Comparison of ENCODE assay signal across 1 cellular context in the genomic region with DNA sequence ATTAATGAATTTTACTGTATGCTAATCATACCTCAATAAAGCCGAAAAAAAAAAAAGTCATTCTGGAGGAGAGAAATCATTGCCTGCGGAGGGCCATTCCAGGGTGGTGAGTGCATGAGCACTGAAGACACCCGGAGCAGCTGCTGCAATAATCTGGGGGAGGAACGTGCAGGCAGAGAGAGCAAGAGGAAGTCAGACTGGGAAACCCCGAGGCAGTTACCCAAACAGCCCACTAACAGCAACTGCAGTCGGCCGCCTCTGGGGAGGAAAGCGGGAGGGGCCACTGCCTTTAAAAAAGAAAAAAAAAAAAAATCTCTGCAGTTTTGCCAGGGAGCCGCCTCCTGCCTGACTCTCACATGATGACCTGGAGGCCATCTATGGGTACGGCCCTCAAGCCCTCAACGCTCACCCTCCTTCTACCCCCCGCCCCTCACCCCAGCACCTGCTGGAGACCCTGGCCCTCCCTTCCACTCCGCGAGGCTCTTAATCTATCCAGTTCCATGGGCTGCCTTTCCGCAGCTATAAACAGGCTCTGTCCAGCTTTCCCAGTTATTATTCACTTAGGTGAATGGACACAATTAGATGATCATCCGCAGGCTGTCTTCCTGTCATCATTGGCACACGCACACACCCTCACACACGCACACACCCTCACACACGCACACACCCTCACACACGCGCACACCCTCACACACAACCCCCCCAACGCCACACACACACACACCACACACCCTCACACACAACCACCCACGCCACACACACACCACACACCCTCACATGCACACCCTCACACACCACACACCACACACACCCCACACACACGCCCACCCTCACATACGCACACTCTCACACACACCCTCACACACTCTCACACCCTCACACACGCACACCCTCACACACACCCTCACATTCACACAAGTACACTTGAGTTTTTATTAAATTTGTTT.
TF ChIP-seq lines count a peak whose summit lies in the region.

No MANE protein-coding gene starts in this region.

TF ChIP-seq in K562, 482 proteins besides CTCF, POLR2A, EP300 and RAD21 (continues in another document):
- TF ChIP-seq BHLHE40 (IDR thresholded peaks at IDR 0.05; ENCODE audit: low read length) (peak; percentile 92), NRF1 (conservative IDR thresholded peaks at IDR 0.05 in 1 of 2, IDR thresholded peaks at IDR 0.05 in 1 of 2) (peak; percentile 39 to 42; a peak in 2 of 4 replicates), GABPA (tag; conservative IDR thresholded peaks at IDR 0.05; ENCODE audit: low read depth) (peak; percentile 54), ELF4 (CRISPR knock-in tag; IDR thresholded peaks at IDR 0.05) (peak; percentile 90), CAMTA2 (CRISPR knock-in tag; conservative IDR thresholded peaks at IDR 0.05) (no peak), L3MBTL2 (IDR thresholded peaks at IDR 0.05) (0 out of 2 replicates have a peak, but pooled peaks have one; percentile 20), ZNF707 (CRISPR knock-in tag; conservative IDR thresholded peaks at IDR 0.05) (no peak), GABPB1 (CRISPR knock-in tag; IDR thresholded peaks at IDR 0.05) (peak; percentile 31; the same call in 1 of the 2 replicates), ZNF766 (CRISPR knock-in tag; conservative IDR thresholded peaks at IDR 0.05) (peak; percentile 61; the same call in 1 of the 2 replicates), CREM (IDR thresholded peaks at IDR 0.05; ENCODE audit: low read depth) (peak; percentile 20; the same call in 1 of the 2 replicates), EGR1 (conservative IDR thresholded peaks at IDR 0.05) (peak; percentile 73), RNF2 (IDR thresholded peaks at IDR 0.05) (peak; percentile 59; the same call in 1 of the 2 replicates), SUPT5H (IDR thresholded peaks at IDR 0.05) (0 out of 2 replicates have a peak, but pooled peaks have one; percentile 21), OTX1 (CRISPR knock-in tag; IDR thresholded peaks at IDR 0.05) (peak; percentile 89), TCF3 (CRISPR knock-in tag; IDR thresholded peaks at IDR 0.05) (0 out of 2 replicates have a peak, but pooled peaks have one; percentile 33), ZNF384 (IDR thresholded peaks at IDR 0.05; ENCODE audit: low read depth, low read length) (peak; percentile 84), KDM1A (IDR thresholded peaks at IDR 0.05) (peak in 1 of 2 experiments; percentile 45; a peak in 2 of 4 replicates), CBFA2T2 (conservative IDR thresholded peaks at IDR 0.05) (0 out of 2 replicates have a peak, but pooled peaks have one; percentile 25)
- TF ChIP-seq, protein P1, sequence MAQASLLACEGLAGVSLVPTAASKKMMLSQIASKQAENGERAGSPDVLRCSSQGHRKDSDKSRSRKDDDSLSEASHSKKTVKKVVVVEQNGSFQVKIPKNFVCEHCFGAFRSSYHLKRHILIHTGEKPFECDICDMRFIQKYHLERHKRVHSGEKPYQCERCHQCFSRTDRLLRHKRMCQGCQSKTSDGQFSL (CRISPR knock-in tag; IDR thresholded peaks at IDR 0.05) = peak; percentile 65; the same call in 1 of the 2 replicates
- TF ChIP-seq, protein P1 (tag; IDR thresholded peaks at IDR 0.05) = no peak
- TF ChIP-seq, protein P2, sequence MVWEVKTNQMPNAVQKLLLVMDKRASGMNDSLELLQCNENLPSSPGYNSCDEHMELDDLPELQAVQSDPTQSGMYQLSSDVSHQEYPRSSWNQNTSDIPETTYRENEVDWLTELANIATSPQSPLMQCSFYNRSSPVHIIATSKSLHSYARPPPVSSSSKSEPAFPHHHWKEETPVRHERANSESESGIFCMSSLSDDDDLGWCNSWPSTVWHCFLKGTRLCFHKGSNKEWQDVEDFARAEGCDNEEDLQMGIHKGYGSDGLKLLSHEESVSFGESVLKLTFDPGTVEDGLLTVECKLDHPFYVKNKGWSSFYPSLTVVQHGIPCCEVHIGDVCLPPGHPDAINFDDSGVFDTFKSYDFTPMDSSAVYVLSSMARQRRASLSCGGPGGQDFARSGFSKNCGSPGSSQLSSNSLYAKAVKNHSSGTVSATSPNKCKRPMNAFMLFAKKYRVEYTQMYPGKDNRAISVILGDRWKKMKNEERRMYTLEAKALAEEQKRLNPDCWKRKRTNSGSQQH (CRISPR knock-in tag; IDR thresholded peaks at IDR 0.05) = peak; percentile 90
- TF ChIP-seq, protein P3, sequence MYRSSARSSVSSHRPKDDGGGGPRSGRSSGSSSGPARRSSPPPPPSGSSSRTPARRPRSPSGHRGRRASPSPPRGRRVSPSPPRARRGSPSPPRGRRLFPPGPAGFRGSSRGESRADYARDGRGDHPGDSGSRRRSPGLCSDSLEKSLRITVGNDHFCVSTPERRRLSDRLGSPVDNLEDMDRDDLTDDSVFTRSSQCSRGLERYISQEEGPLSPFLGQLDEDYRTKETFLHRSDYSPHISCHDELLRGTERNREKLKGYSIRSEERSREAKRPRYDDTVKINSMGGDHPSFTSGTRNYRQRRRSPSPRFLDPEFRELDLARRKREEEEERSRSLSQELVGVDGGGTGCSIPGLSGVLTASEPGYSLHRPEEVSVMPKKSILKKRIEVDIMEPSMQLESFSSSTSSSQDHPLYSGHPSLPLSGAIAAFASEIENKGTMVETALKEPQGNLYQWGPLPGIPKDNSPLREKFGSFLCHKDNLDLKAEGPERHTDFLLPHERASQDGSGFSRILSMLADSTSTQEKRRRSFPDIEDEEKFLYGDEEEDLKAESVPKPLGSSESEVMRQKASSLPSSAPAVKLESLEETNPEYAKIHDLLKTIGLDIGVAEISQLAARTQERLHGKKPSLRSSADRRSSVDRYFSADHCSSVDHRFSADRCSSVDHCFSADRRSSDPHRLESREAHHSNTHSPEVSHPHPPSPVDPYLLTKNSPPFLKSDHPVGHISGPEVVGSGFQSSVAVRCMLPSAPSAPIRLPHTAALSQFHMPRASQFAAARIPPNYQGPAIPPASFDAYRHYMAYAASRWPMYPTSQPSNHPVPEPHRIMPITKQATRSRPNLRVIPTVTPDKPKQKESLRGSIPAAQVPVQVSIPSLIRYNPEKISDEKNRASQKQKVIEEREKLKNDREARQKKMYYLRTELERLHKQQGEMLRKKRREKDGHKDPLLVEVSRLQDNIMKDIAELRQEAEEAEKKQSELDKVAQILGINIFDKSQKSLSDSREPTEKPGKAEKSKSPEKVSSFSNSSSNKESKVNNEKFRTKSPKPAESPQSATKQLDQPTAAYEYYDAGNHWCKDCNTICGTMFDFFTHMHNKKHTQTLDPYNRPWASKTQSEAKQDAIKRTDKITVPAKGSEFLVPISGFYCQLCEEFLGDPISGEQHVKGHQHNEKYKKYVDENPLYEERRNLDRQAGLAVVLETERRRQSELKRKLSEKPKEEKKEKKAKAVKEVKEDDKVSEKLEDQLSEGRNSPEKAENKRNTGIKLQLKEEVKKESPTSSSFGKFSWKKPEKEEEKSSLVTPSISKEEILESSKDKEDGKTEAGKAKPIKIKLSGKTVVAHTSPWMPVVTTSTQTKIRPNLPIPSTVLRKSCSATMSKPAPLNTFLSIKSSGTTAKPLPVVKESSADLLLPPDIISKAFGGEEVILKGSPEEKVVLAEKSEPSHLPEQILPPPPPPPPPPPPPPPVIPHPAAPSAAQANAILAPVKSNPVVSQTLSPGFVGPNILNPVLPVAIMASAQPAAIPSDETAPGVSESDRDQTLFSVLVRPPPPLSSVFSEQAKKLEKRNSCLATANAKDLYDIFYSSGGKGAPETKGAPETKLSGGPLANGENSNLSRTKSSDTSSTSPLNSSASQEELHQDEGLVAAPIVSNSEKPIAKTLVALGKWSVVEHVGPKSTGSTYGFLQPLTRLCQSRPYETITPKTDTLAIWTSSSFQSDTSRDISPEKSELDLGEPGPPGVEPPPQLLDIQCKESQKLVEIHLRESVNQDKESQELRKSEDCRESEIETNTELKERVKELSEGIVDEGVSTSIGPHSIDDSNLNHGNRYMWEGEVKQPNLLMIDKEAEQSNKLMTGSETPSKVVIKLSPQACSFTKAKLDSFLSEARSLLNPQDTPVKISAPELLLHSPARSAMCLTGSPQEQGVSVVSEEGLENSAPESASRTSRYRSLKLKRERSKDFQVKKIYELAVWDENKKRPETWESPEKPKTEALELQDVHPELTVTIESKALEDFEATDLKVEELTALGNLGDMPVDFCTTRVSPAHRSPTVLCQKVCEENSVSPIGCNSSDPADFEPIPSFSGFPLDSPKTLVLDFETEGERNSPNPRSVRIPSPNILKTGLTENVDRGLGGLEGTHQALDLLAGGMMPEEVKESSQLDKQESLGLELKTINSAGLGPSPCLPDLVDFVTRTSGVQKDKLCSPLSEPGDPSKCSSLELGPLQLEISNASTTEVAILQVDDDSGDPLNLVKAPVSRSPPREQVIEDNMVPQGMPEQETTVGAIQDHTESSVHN (IDR thresholded peaks at IDR 0.05; ENCODE audit: borderline replicate concordance in 1 of 2, low read depth in 1 of 2) = peak in 1 of 2 experiments; percentile 36; a peak in 1 of 4 replicates
- TF ChIP-seq, protein P4, sequence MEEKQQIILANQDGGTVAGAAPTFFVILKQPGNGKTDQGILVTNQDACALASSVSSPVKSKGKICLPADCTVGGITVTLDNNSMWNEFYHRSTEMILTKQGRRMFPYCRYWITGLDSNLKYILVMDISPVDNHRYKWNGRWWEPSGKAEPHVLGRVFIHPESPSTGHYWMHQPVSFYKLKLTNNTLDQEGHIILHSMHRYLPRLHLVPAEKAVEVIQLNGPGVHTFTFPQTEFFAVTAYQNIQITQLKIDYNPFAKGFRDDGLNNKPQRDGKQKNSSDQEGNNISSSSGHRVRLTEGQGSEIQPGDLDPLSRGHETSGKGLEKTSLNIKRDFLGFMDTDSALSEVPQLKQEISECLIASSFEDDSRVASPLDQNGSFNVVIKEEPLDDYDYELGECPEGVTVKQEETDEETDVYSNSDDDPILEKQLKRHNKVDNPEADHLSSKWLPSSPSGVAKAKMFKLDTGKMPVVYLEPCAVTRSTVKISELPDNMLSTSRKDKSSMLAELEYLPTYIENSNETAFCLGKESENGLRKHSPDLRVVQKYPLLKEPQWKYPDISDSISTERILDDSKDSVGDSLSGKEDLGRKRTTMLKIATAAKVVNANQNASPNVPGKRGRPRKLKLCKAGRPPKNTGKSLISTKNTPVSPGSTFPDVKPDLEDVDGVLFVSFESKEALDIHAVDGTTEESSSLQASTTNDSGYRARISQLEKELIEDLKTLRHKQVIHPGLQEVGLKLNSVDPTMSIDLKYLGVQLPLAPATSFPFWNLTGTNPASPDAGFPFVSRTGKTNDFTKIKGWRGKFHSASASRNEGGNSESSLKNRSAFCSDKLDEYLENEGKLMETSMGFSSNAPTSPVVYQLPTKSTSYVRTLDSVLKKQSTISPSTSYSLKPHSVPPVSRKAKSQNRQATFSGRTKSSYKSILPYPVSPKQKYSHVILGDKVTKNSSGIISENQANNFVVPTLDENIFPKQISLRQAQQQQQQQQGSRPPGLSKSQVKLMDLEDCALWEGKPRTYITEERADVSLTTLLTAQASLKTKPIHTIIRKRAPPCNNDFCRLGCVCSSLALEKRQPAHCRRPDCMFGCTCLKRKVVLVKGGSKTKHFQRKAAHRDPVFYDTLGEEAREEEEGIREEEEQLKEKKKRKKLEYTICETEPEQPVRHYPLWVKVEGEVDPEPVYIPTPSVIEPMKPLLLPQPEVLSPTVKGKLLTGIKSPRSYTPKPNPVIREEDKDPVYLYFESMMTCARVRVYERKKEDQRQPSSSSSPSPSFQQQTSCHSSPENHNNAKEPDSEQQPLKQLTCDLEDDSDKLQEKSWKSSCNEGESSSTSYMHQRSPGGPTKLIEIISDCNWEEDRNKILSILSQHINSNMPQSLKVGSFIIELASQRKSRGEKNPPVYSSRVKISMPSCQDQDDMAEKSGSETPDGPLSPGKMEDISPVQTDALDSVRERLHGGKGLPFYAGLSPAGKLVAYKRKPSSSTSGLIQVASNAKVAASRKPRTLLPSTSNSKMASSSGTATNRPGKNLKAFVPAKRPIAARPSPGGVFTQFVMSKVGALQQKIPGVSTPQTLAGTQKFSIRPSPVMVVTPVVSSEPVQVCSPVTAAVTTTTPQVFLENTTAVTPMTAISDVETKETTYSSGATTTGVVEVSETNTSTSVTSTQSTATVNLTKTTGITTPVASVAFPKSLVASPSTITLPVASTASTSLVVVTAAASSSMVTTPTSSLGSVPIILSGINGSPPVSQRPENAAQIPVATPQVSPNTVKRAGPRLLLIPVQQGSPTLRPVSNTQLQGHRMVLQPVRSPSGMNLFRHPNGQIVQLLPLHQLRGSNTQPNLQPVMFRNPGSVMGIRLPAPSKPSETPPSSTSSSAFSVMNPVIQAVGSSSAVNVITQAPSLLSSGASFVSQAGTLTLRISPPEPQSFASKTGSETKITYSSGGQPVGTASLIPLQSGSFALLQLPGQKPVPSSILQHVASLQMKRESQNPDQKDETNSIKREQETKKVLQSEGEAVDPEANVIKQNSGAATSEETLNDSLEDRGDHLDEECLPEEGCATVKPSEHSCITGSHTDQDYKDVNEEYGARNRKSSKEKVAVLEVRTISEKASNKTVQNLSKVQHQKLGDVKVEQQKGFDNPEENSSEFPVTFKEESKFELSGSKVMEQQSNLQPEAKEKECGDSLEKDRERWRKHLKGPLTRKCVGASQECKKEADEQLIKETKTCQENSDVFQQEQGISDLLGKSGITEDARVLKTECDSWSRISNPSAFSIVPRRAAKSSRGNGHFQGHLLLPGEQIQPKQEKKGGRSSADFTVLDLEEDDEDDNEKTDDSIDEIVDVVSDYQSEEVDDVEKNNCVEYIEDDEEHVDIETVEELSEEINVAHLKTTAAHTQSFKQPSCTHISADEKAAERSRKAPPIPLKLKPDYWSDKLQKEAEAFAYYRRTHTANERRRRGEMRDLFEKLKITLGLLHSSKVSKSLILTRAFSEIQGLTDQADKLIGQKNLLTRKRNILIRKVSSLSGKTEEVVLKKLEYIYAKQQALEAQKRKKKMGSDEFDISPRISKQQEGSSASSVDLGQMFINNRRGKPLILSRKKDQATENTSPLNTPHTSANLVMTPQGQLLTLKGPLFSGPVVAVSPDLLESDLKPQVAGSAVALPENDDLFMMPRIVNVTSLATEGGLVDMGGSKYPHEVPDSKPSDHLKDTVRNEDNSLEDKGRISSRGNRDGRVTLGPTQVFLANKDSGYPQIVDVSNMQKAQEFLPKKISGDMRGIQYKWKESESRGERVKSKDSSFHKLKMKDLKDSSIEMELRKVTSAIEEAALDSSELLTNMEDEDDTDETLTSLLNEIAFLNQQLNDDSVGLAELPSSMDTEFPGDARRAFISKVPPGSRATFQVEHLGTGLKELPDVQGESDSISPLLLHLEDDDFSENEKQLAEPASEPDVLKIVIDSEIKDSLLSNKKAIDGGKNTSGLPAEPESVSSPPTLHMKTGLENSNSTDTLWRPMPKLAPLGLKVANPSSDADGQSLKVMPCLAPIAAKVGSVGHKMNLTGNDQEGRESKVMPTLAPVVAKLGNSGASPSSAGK (IDR thresholded peaks at IDR 0.05) = no peak; the same call in 1 of the 2 replicates
- TF ChIP-seq, protein P5, sequence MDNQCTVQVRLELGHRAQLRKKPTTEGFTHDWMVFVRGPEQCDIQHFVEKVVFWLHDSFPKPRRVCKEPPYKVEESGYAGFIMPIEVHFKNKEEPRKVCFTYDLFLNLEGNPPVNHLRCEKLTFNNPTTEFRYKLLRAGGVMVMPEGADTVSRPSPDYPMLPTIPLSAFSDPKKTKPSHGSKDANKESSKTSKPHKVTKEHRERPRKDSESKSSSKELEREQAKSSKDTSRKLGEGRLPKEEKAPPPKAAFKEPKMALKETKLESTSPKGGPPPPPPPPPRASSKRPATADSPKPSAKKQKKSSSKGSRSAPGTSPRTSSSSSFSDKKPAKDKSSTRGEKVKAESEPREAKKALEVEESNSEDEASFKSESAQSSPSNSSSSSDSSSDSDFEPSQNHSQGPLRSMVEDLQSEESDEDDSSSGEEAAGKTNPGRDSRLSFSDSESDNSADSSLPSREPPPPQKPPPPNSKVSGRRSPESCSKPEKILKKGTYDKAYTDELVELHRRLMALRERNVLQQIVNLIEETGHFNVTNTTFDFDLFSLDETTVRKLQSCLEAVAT (IDR thresholded peaks at IDR 0.05) = peak in 1 of 2 experiments; percentile 63; a peak in 1 of 4 replicates
